ENCODE assay signal across 24 cellular contexts in genomic region chr6:44896701-44897100, GRCh38.
"Had no signal": no experiment of that assay in that cellular context is flagged by ENCODE, and none has a peak within 500 bp of the region (broad histone marks: within the 10 kb centered on the region; RNA-seq: fewer than 3 reads in every experiment).

No MANE protein-coding gene starts in this region.

- H3K4me3 ChIP-seq: coronary artery, esophagus squamous epithelium, gastrocnemius medialis, lung, ovary, psoas muscle, skin epidermis, thyroid gland, vagina had no signal

- H3K36me3 ChIP-seq: esophagus squamous epithelium, gastrocnemius medialis, ovary, thyroid gland, vagina had no signal

- H3K27ac ChIP-seq: coronary artery, esophagus squamous epithelium, gastrocnemius medialis, ovary, psoas muscle, skin epidermis, thyroid gland, vagina had no signal

- FAIRE-seq: endometrium, kidney had no signal

- ATAC-seq: effector memory CD8-positive, alpha-beta T cell; gastrocnemius medialis; left lobe of liver; natural killer cell; psoas muscle; right cardiac atrium; stimulated activated naive CD8-positive, alpha-beta T cell treated with anti-CD3 and anti-CD28 coated beads, Interleukin-15, amount 100 ng/mL, for 72 hours had no signal

- H3K4me1 ChIP-seq: esophagus squamous epithelium, gastrocnemius medialis, psoas muscle, thyroid gland, vagina had no signal

- H3K9me3 ChIP-seq: gastrocnemius medialis, ovary, thyroid gland, vagina had no signal

- H3K27me3 ChIP-seq: esophagus squamous epithelium, gastrocnemius medialis, ovary, thyroid gland, vagina had no signal

- DNase-seq: effector memory CD8-positive, alpha-beta T cell; erythroblast; esophagus squamous epithelium; gastrocnemius medialis; head of caudate nucleus; kidney; natural killer cell; occipital lobe; ovary; posterior cingulate gyrus; psoas muscle; right cardiac atrium; stimulated activated CD4-positive, alpha-beta T cell treated with anti-CD3 and anti-CD28 coated beads, Interleukin-15, amount 100 ng/mL, for 24 hours; stimulated activated CD4-positive, alpha-beta T cell treated with anti-CD3 and anti-CD28 coated beads, Interleukin-2, amount 100 ng/mL, for 48 hours; stimulated activated naive CD4-positive, alpha-beta T cell; stimulated activated naive CD8-positive, alpha-beta T cell treated with anti-CD3 and anti-CD28 coated beads, Interleukin-15, amount 100 ng/mL, for 72 hours; thyroid gland; trophoblast cell had no signal
